Comparison of ENCODE assay signal across 8 cellular contexts in the genomic region with DNA sequence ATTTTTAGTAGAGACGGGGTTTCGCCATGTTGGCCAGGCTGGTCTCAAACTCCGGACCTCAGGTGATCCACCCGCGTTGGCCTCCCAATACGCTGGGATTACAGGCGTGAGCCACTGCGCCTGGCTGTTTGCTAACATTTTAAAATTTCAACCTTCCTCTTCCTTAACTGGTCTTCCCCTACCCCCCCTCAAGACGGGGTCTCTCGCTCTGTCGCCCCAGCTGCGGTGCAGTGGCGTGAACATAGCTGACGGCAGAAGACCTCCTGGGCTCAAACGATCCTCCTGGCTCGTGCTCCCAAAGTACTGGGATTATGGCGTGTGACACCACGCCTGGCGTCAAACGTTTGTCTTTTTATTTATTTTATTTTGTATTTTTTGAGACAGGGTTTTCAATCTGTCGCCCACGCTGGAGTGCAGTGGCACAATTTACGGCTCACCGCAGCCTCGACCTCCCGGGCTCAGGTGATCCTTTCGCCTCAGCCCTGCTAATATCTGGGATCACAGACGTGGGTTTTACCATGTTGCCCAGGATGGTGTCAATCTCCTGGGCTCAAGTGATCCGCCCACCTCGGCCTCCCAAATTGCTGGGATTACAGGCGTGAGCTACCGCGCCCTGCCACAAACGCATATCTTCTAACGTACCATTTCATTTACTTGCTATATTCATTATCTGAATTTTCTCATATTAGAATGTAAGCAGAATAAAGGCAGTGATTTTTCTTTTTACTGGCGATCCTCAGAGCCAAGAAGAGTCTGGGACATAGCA. TPM values are rescaled to one million over a fixed set of nuclear protein-coding genes. Genes with fewer than 3 reads are reported as not detected.
DNase-seq lines count a peak whose midpoint lies in the region; ATAC-seq and TF ChIP-seq lines count a peak whose summit lies in the region.

No MANE protein-coding gene starts in this region.

- H3K27me3 ChIP-seq in H7 (ENCODE audit: control insufficient read depth, insufficient read depth, low read length) (no peaks in the 10 kb centered on the region), SU-DHL-6 (ENCODE audit: low read length) (no peaks in the 10 kb centered on the region), gastrocnemius medialis (no peaks in the 10 kb centered on the region)

- H3K79me2 ChIP-seq in SU-DHL-6 (ENCODE audit: insufficient read depth, low read length), result peaks cover 40% of the 10 kb centered on the region

- H2AFZ ChIP-seq in SU-DHL-6 (ENCODE audit: low read depth, low read length, severe bottlenecking), result peak overlapping the region; percentile 60

- no peaks in the 10 kb centered on the region for H3K9me2 ChIP-seq in SU-DHL-6 (replicated peaks; ENCODE audit: insufficient read depth, low read length)

- H3K9ac ChIP-seq in SU-DHL-6 (ENCODE audit: low read length), result peak overlapping the region; percentile 89

- H3K36me3 ChIP-seq in H7 (replicated peaks; ENCODE audit: control insufficient read depth, insufficient read depth, low read length) (peaks cover 8% of the 10 kb centered on the region), SU-DHL-6 (ENCODE audit: low read length) (no peaks in the 10 kb centered on the region), gastrocnemius medialis (no peaks in the 10 kb centered on the region)

- peak overlapping the region; percentile 98 for H3K4me3 ChIP-seq in H7 (ENCODE audit: insufficient read depth, low read depth, low read length)
- peak overlapping the region; percentile 38 for H3K4me3 ChIP-seq in SU-DHL-6 (ENCODE audit: insufficient read depth, low read length, poor library complexity, severe bottlenecking)
- H3K4me3 ChIP-seq in fibroblast of the aortic adventitia (ENCODE audit: low read depth, low read length), result peak overlapping the region; percentile 86
- peak overlapping the region; percentile 84 to 94 (median 91) for H3K4me3 ChIP-seq in gastrocnemius medialis

- H3K9me3 ChIP-seq in SU-DHL-6 (ENCODE audit: insufficient read depth, low read length), result no peaks in the 10 kb centered on the region
- no peaks in the 10 kb centered on the region for H3K9me3 ChIP-seq in gastrocnemius medialis

- TF ChIP-seq POLR2A in gastrocnemius medialis (IDR thresholded peaks at IDR 0.05), result no peak

- H4K20me1 ChIP-seq in SU-DHL-6 (ENCODE audit: low read depth, low read length), result no peaks in the 10 kb centered on the region

- no peak for ATAC-seq in gastrocnemius medialis

- H3K27ac ChIP-seq in SU-DHL-6 (ENCODE audit: low read depth, low read length) (peak overlapping the region; percentile 46), gastrocnemius medialis (peak overlapping the region in 3 of 4 donors; percentile 41 to 60 (median 56))

- peaks cover 8% of the 10 kb centered on the region in 2 donors for H3K4me1 ChIP-seq in gastrocnemius medialis

- in situ Hi-C loops in gastrocnemius medialis (cut with MboI; ENCODE audit: low sequenced_read_pairs in 4 of 4), result no loop called here

- peak overlapping the region; percentile 63 for H3K4me2 ChIP-seq in SU-DHL-6 (ENCODE audit: low read depth, low read length, poor library complexity, severe bottlenecking)

- no peak for TF ChIP-seq CTCF in SU-DHL-6 (IDR thresholded peaks at IDR 0.05; ENCODE audit: insufficient read depth, low read length, poor library complexity, severe bottlenecking)
- no peak for TF ChIP-seq CTCF in fibroblast of the aortic adventitia (IDR thresholded peaks at IDR 0.05; ENCODE audit: insufficient read depth, low read length)
- no peak for TF ChIP-seq CTCF in gastrocnemius medialis (IDR thresholded peaks at IDR 0.05 in 4 of 5, conservative IDR thresholded peaks at IDR 0.05 in 1 of 5)

- no peaks in the 10 kb centered on the region for H3F3A ChIP-seq in SU-DHL-6 (ENCODE audit: insufficient read depth)

- intact Hi-C loops in gastrocnemius medialis (cut with DNase I; ENCODE audit: low total_unique reads), result no loop called here

- DNase-seq in H7 (no peak), fibroblast of the aortic adventitia (ENCODE audit: low read depth) (no peak), gastrocnemius medialis (no peak), iPS-NIHi11 (ENCODE audit: low spot score) (no peak), midbrain (lab: John Stamatoyannopoulos, UW) (no peak), NCI-H2081 treated with DMSO at 0.1 percent for 48 hours (lab: John Stamatoyannopoulos, UW) (no peak), NCI-H2171 treated with DMSO at 0.1 percent for 48 hours (lab: John Stamatoyannopoulos, UW) (no peak)

RNA-seq across cellular contexts. Expression of a gene that starts 1.0 kb away (rescaled TPM):
- total RNA-seq in H7 (2014; rRNA removed; shearing (Covaris generic)), result 203 and 255 TPM in 2 replicates
- total RNA-seq in fibroblast of the aortic adventitia (ENCODE audit: low replicate concordance), result 13.7 and 33.4 TPM in 2 replicates
- 1 to 10 TPM; 3.5 to 6.4 (median 4.8) TPM for total RNA-seq in gastrocnemius medialis

RNA-seq across cellular contexts. Expression of a gene that starts 32.9 kb away (rescaled TPM):
- 43.1 and 74.9 TPM in 2 replicates for total RNA-seq in H7 (2014; rRNA removed; shearing (Covaris generic))
- total RNA-seq in fibroblast of the aortic adventitia (ENCODE audit: low replicate concordance) (not detected in 2 replicates), gastrocnemius medialis (1 to 10 TPM in 1 of 4 donors, not detected in 3; 2.9 TPM)

Comparison
In these comparisons a context has a peak if more than half of its experiments do, and no peak if none do; other contexts are left out.
1. H3K4me3 ChIP-seq: peak in every context shown above with its lines; median percentile 98 in H7; 91 in gastrocnemius medialis; 86 in fibroblast of the aortic adventitia; 38 in SU-DHL-6.
2. RNA of a gene that starts 32.9 kb away (total RNA-seq): 43.1 to 74.9 TPM in H7; 2.9 TPM in gastrocnemius medialis and not detected in fibroblast of the aortic adventitia; every median in the first group is over 10 times any median in the second.